ENCODE assay signal across 8 cellular contexts in the genomic region with DNA sequence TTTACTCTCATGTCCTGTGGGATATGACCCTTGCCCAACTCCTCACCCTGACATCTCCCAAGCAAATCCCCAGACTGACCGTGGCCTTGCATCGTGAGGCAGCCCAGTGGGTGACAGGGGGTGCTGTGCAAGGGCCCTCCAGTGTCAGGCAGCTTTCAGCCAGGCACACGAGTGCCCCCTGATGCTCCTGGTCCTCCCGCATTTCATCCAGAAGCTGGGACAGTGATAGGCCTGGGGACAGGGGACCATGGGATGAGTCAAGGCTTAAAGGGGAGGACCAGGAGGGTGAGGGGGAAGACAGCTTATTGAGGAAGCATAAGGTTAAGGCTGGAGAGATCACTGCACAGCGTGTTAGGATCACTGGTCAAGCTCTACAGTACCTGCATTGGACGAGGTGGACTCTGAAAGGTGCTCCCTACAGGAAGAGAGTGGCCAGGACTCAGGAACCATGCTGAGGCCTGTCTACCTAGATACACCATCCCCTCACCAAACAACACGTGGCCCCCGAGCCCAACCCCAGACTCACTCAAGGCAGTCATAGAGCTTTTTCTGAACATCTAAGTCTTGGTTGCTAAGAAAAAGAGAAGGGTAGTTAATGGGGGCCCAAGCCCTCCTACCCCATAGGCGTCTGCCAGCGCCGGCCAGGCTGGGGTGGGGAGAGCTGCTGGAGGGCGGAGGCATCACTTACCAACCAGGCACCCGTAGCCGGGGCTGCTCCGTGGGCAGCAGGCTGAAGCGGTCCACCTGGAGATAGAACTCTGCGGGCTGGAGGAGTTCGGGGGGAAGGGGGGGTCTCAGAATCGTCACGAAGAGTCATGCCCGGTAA. TPM values are rescaled to one million over a fixed set of nuclear protein-coding genes. Genes with fewer than 3 reads are reported as not detected.
DNase-seq lines count a peak whose midpoint lies in the region; ATAC-seq and TF ChIP-seq lines count a peak whose summit lies in the region.

No MANE protein-coding gene starts in this region.

- H3K9ac ChIP-seq in skeletal muscle satellite cell (ENCODE audit: low read depth, low read length): peak overlapping the region; percentile 94

- H3K27me3 ChIP-seq in H7 (ENCODE audit: control insufficient read depth, insufficient read depth, low read length) (peaks cover 30% of the 10 kb centered on the region; the same call in 1 of the 2 replicates), skeletal muscle satellite cell (ENCODE audit: control insufficient read depth, insufficient read depth, low read length) (peaks cover 7% of the 10 kb centered on the region)

- peak overlapping the region; percentile 92 for H3K4me3 ChIP-seq in H7 (ENCODE audit: insufficient read depth, low read depth, low read length)
- H3K4me3 ChIP-seq in foreskin fibroblast (ENCODE audit: low read depth in 1 of 2, low read length in 2 of 2): peak overlapping the region; percentile 68 to 93
- H3K4me3 ChIP-seq in skeletal muscle satellite cell (ENCODE audit: low read length): peak overlapping the region; percentile 95

- no peak for TF ChIP-seq CTCF in foreskin fibroblast (IDR thresholded peaks at IDR 0.05; ENCODE audit: low read depth, low read length)

- DNase-seq in H7 (no peak), T-helper 17 cell (no peak), foreskin fibroblast (no peak), NCI-H1105 treated with DMSO at 0.1 percent for 48 hours (lab: John Stamatoyannopoulos, UW) (no peak)
- DNase-seq in NK-92 treated with Interleukin-12 subunit alpha and Interleukin-12 subunit beta, amount 100 ng/mL, for 24 hours (lab: John Stamatoyannopoulos, UW): no peak
- DNase-seq in effector CD4-positive, alpha-beta T cell: no peak
- no peak for DNase-seq in stimulated activated CD4-positive, alpha-beta T cell treated with anti-CD3 and anti-CD28 coated beads, Interleukin-15, amount 100 ng/mL, for 24 hours

- no peaks in the 10 kb centered on the region for H3K9me3 ChIP-seq in T-helper 17 cell (ENCODE audit: control insufficient read depth, low read length, poor library complexity, severe bottlenecking)
- no peaks in the 10 kb centered on the region for H3K9me3 ChIP-seq in skeletal muscle satellite cell (replicated peaks; ENCODE audit: low read length)

- peak overlapping the region; percentile 91 for H3K27ac Mint-ChIP-seq in T-helper 17 cell

- H3K27me3 Mint-ChIP-seq in T-helper 17 cell: no peaks in the 10 kb centered on the region

- H3K4me3 Mint-ChIP-seq in T-helper 17 cell: peak overlapping the region; percentile 96

- peaks cover 5% of the 10 kb centered on the region for H3K36me3 Mint-ChIP-seq in T-helper 17 cell (ENCODE audit: low read depth)

- peaks cover 8% of the 10 kb centered on the region for H3K4me1 ChIP-seq in skeletal muscle satellite cell (ENCODE audit: control insufficient read depth, insufficient read depth, low read length)

- ATAC-seq in T-helper 17 cell: no peak

- H3K4me2 ChIP-seq in skeletal muscle satellite cell (ENCODE audit: low read length): peak overlapping the region; percentile 100

- H3K36me3 ChIP-seq in H7 (replicated peaks; ENCODE audit: control insufficient read depth, insufficient read depth, low read length) (peaks cover 5% of the 10 kb centered on the region), skeletal muscle satellite cell (ENCODE audit: insufficient read depth, low read length) (peaks cover 10% of the 10 kb centered on the region)

- H3K4me1 Mint-ChIP-seq in T-helper 17 cell: peaks cover 21% of the 10 kb centered on the region

RNA-seq across cellular contexts. Expression of a gene that starts 1.0 kb away (rescaled TPM):
- 44.9 and 52.2 TPM in 2 replicates for total RNA-seq in H7 (2014; rRNA removed; shearing (Covaris generic))
- 10 to 100 TPM; 29.5 to 38.7 TPM for total RNA-seq in T-helper 17 cell
- 21.4 and 25.3 TPM in 2 replicates for total RNA-seq in skeletal muscle satellite cell (2012; rRNA removed)

RNA-seq across cellular contexts. Expression of a gene that starts 1.7 kb away (rescaled TPM):
- total RNA-seq in H7 (2014; rRNA removed; shearing (Covaris generic)): 5.5 and 6.8 TPM in 2 replicates
- 1 to 10 TPM; 6.3 to 7.9 TPM for total RNA-seq in T-helper 17 cell
- total RNA-seq in skeletal muscle satellite cell (2012; rRNA removed): 0.44 and 0.51 TPM in 2 replicates

RNA-seq across cellular contexts. Expression of a gene that starts 7.5 kb away (rescaled TPM):
- total RNA-seq in H7 (2014; rRNA removed; shearing (Covaris generic)): 7.0 and 12.3 TPM in 2 replicates
- 1 to 10 TPM; 6.1 to 6.8 TPM for total RNA-seq in T-helper 17 cell
- total RNA-seq in skeletal muscle satellite cell (2012; rRNA removed): 11.9 and 13.3 TPM in 2 replicates

RNA-seq across cellular contexts. Expression of a gene that starts 7.6 kb away (rescaled TPM):
- total RNA-seq in H7 (2014; rRNA removed; shearing (Covaris generic)): 8.5 and 9.0 TPM in 2 replicates
- 1 to 10 TPM; 2.9 to 5.1 TPM for total RNA-seq in T-helper 17 cell
- total RNA-seq in skeletal muscle satellite cell (2012; rRNA removed): 2.2 and 2.5 TPM in 2 replicates

RNA-seq across cellular contexts. Expression of a gene that starts 14.1 kb away (rescaled TPM):
- 3.6 and 6.4 TPM in 2 replicates for total RNA-seq in H7 (2014; rRNA removed; shearing (Covaris generic))
- 100 to 1,000 TPM; 144 to 145 TPM for total RNA-seq in T-helper 17 cell
- total RNA-seq in skeletal muscle satellite cell (2012; rRNA removed): 0.76 and 2.4 TPM in 2 replicates
